1 cellular context compared by ENCODE assay signal in the genomic region with DNA sequence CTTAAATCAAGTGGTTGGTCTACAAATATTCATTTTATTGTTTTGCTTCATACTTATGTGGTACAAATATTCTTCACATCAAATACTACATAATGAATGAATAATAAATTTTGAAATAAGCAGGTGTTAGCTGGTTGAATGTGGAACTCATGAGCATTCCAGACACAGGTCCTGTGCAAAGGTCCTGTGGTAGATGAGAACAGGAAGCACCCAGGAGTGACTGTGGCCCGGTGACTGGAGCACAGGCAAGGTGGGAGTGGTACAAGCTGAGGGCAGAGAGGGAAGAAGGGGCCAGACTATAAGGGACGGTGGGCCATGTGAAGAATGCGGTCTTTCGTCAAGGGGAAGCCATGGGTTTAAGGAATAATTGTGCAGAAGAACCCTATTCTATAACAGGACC.
TF ChIP-seq lines count a peak whose summit lies in the region.

No MANE protein-coding gene starts in this region.

TF ChIP-seq in K562, 482 proteins besides CTCF, POLR2A, EP300 and RAD21:
- TF ChIP-seq, protein P1, sequence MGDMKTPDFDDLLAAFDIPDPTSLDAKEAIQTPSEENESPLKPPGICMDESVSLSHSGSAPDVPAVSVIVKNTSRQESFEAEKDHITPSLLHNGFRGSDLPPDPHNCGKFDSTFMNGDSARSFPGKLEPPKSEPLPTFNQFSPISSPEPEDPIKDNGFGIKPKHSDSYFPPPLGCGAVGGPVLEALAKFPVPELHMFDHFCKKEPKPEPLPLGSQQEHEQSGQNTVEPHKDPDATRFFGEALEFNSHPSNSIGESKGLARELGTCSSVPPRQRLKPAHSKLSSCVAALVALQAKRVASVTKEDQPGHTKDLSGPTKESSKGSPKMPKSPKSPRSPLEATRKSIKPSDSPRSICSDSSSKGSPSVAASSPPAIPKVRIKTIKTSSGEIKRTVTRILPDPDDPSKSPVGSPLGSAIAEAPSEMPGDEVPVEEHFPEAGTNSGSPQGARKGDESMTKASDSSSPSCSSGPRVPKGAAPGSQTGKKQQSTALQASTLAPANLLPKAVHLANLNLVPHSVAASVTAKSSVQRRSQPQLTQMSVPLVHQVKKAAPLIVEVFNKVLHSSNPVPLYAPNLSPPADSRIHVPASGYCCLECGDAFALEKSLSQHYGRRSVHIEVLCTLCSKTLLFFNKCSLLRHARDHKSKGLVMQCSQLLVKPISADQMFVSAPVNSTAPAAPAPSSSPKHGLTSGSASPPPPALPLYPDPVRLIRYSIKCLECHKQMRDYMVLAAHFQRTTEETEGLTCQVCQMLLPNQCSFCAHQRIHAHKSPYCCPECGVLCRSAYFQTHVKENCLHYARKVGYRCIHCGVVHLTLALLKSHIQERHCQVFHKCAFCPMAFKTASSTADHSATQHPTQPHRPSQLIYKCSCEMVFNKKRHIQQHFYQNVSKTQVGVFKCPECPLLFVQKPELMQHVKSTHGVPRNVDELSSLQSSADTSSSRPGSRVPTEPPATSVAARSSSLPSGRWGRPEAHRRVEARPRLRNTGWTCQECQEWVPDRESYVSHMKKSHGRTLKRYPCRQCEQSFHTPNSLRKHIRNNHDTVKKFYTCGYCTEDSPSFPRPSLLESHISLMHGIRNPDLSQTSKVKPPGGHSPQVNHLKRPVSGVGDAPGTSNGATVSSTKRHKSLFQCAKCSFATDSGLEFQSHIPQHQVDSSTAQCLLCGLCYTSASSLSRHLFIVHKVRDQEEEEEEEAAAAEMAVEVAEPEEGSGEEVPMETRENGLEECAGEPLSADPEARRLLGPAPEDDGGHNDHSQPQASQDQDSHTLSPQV (IDR thresholded peaks at IDR 0.05), result no peak
- TF ChIP-seq RBM25 (IDR thresholded peaks at IDR 0.05; ENCODE audit: low read depth, low read length, severe bottlenecking) (peak; percentile 43), MAZ (CRISPR knock-in tag; conservative IDR thresholded peaks at IDR 0.05 in 1 of 2, IDR thresholded peaks at IDR 0.05 in 1 of 2) (no peak), RHOXF2B (CRISPR knock-in tag; conservative IDR thresholded peaks at IDR 0.05) (no peak), POLR3A (IDR thresholded peaks at IDR 0.05; ENCODE audit: borderline replicate concordance, extremely low read depth, insufficient read depth, insufficient read length) (no peak)
